ENCODE assay signal across 8 cellular contexts in genomic region chr12:52879394-52880351, GRCh38. TPM values are rescaled to one million over a fixed set of nuclear protein-coding genes. Genes with fewer than 3 reads are reported as not detected.
DNase-seq lines count a peak whose midpoint lies in the region; ATAC-seq and TF ChIP-seq lines count a peak whose summit lies in the region.

No MANE protein-coding gene starts in this region.

- H3K27me3 ChIP-seq in Caco-2 (replicated peaks; ENCODE audit: control insufficient read depth, insufficient read depth, low read length), result no peaks in the 10 kb centered on the region

- BruUV-seq in Caco-2 (replicated peaks; lab: Mats Ljungman, UMichigan), result no TSS peak

- H3K27me3 Mint-ChIP-seq in Caco-2 (ENCODE audit: insufficient read depth, unreplicated experiment), result no peaks in the 10 kb centered on the region

- peak overlapping the region; percentile 45 for H3K4me3 Mint-ChIP-seq in Caco-2 (ENCODE audit: unreplicated experiment)

- peaks cover 8% of the 10 kb centered on the region for H3K36me3 Mint-ChIP-seq in Caco-2 (ENCODE audit: insufficient read depth, unreplicated experiment)

- POLR2A ChIA-PET in Caco-2 (lab: Charles Lee), result interaction anchor here (0.7 kb wide), 1 partner anchor 913 kb away, joined by 6 read pairs; no protein-coding TSS in a partner anchor

- H3K4me1 Mint-ChIP-seq in Caco-2 (ENCODE audit: low read depth, unreplicated experiment), result peaks cover 10% of the 10 kb centered on the region

- peaks cover 27% of the 10 kb centered on the region for H3K4me1 ChIP-seq in Caco-2

- CTCF ChIA-PET in Caco-2 (lab: Charles Lee), result interaction anchor here (0.6 to 3.4 kb wide), 19 partner anchors 9 to 552 kb away, joined by 3 to 15 read pairs (median 4); no protein-coding TSS in a partner anchor

- peak; percentile 76 to 88 for TF ChIP-seq CTCF in Caco-2 (IDR thresholded peaks at IDR 0.05; ENCODE audit: insufficient read depth in 1 of 2, low read depth in 1 of 2, low read length in 1 of 2, severe bottlenecking in 1 of 2, unreplicated experiment in 1 of 2)

- H3K36me3 ChIP-seq in Caco-2 (ENCODE audit: control insufficient read depth, insufficient read depth, low read length), result no peaks in the 10 kb centered on the region; the same call in 1 of the 2 replicates

- ATAC-seq in HG02870 (IDR thresholded peaks at IDR 0.05; ENCODE audit: unreplicated experiment) (peak; percentile 63), GM21717 (IDR thresholded peaks at IDR 0.05; ENCODE audit: unreplicated experiment) (no peak)

- DNase-seq in Caco-2, result peak; percentile 88 to 90
- peak; percentile 74 to 84 for DNase-seq in NCI-H446 (lab: John Stamatoyannopoulos, UW)
- peak; percentile 61 for DNase-seq in activated CD4-positive, alpha-beta T cell treated with anti-CD3 and anti-CD28 coated beads for 1 hour
- DNase-seq in central memory CD4-positive, alpha-beta T cell, result peak; percentile 54
- DNase-seq in iris pigment epithelial cell (ENCODE audit: low read depth), result peak; percentile 76
- DNase-seq in stimulated activated CD4-positive, alpha-beta T cell treated with anti-CD3 and anti-CD28 coated beads, Interleukin-15, amount 100 ng/mL, for 1 hour (ENCODE audit: low read depth in 1 of 2, low spot score in 1 of 2), result peak; percentile 42 to 51

- no peaks in the 10 kb centered on the region for H3K9me3 ChIP-seq in Caco-2

- no peak overlapping the region for H3K4me3 ChIP-seq in Caco-2 (ENCODE audit: low read depth, low read length)

- no peaks in the 10 kb centered on the region for H3K9me3 Mint-ChIP-seq in Caco-2 (ENCODE audit: unreplicated experiment)

- intact Hi-C loops in Caco-2 (cut with micrococcal nuclease; ENCODE audit: unreplicated experiment), result loop anchor here (1.0 to 5.0 kb wide), 5 partner anchors 168 to 723 kb away; no protein-coding TSS in a partner anchor

- H3K27ac Mint-ChIP-seq in Caco-2 (ENCODE audit: unreplicated experiment), result no peak overlapping the region

RNA-seq across cellular contexts. Expression of gene KRT8, which starts 25.2 kb away (rescaled TPM):
- 3,707 and 3,725 TPM in 2 replicates for total RNA-seq in Caco-2 (2022)

RNA-seq across cellular contexts. Expression of gene KRT78, which starts 30.9 kb away (rescaled TPM):
- not detected in 2 replicates for total RNA-seq in Caco-2 (2022)

RNA-seq across cellular contexts. Expression of gene KRT79, which starts 45.6 kb away (rescaled TPM):
- not detected in 2 replicates for total RNA-seq in Caco-2 (2022)
